In the genomic region with DNA sequence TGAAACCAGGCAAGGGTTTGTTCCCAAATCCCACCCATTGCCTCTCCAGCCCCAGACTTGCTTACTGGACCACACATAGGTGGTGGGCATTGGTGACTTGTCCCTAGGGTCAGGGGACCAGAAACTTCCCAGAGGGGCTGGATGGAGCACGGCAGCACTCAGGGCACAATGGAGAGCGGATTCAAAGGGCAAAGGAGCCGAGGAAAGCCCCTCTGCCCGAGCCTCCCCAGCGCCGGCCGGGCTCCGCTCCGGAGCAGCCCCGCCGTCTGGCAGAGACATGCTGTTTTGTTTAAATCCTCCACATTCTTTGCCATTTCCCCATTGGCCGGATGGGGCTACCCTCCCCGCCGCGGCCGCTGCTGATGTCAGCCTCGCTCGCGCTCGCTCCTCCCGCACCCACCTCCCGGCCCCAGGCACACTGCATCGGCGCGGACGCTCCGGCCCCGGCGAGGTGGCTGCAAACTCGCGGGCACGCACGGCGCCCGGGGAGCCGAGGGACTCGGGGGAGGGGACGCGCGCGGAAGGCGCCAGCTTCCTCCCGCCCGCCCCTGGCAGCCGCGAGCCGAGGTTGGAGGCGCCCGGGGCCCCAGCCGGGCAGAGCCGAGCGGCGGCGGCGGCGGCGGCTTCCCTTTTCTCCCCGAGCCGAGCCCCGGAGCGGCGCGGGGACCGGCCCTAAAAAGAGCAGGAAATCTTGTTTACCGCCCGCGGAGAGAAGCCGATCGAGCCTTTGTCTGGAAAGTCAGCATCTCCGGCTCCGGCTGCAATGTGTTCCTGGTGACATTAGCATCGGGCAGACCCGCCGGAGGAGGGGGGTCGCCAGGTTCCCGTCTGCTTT, we compare ENCODE assay signal across 8 cellular contexts. TPM values are rescaled to one million over a fixed set of nuclear protein-coding genes. Genes with fewer than 3 reads are reported as not detected.
DNase-seq lines count a peak whose midpoint lies in the region; ATAC-seq and TF ChIP-seq lines count a peak whose summit lies in the region.

A gene (plus strand): TSS at position 390 of the 835 bp plus-strand sequence.

- H3K36me3 Mint-ChIP-seq in activated T-helper 2 cell treated with anti-CD3 and anti-CD28 coated beads, Interferon-gamma antibody, Interleukin-2, Interleukin-4, amounts not matched to agents 10 μg/mL and 5 μg/mL and 100 μg/mL, durations not matched to agents 14 hours and 24 hours and 36 hours (ENCODE audit: low read depth) = peaks cover 15% of the 10 kb centered on the region
- H3K36me3 Mint-ChIP-seq in natural killer cell treated with Interleukin-12 subunit alpha and Interleukin-12 subunit beta and Interleukin-15 and Interleukin-18, amount 100 ng/mL, for 72 hours = peaks cover 7% of the 10 kb centered on the region

- H4K20me1 ChIP-seq in DOHH2 (ENCODE audit: control insufficient read depth, insufficient read depth, low read depth, low read length) = no peaks in the 10 kb centered on the region

- H3K9me3 ChIP-seq in DOHH2 (ENCODE audit: control insufficient read depth, insufficient read depth, low read length) = no peaks in the 10 kb centered on the region
- H3K9me3 ChIP-seq in KOPT-K1 (ENCODE audit: insufficient read depth, low read length, poor library complexity, severe bottlenecking) = no peaks in the 10 kb centered on the region

- H3K4me3 ChIP-seq in DOHH2 (ENCODE audit: low read length) = peak within 1 kb of the TSS; percentile 85

- H3K27ac Mint-ChIP-seq in activated T-helper 2 cell treated with anti-CD3 and anti-CD28 coated beads, Interferon-gamma antibody, Interleukin-2, Interleukin-4, amounts not matched to agents 10 μg/mL and 5 μg/mL and 100 μg/mL, durations not matched to agents 14 hours and 24 hours and 36 hours = peak within 1 kb of the TSS; percentile 63
- peak within 1 kb of the TSS; percentile 69 to 85 for H3K27ac Mint-ChIP-seq in natural killer cell treated with Interleukin-12 subunit alpha and Interleukin-12 subunit beta and Interleukin-15 and Interleukin-18, amount 100 ng/mL, for 72 hours

- no peaks in the 10 kb centered on the region for H3K9me2 ChIP-seq in DOHH2 (replicated peaks; ENCODE audit: control insufficient read depth, low read length)

- peaks cover 16% of the 10 kb centered on the region for H3K27me3 ChIP-seq in DOHH2 (ENCODE audit: control insufficient read depth, low read length)

- H3K4me2 ChIP-seq in DOHH2 (ENCODE audit: low read length) = peak within 1 kb of the TSS; percentile 91

- TF ChIP-seq POLR2A in Raji (IDR thresholded peaks at IDR 0.05; ENCODE audit: insufficient read depth, low read depth, low read length) = peak; percentile 72

- peak; percentile 10 for TF ChIP-seq CTCF in DOHH2 (IDR thresholded peaks at IDR 0.05; ENCODE audit: low read depth, low read length, poor library complexity, severe bottlenecking)

- no peaks in the 10 kb centered on the region for H3K9me3 Mint-ChIP-seq in activated T-helper 2 cell treated with anti-CD3 and anti-CD28 coated beads, Interferon-gamma antibody, Interleukin-2, Interleukin-4, amounts not matched to agents 10 μg/mL and 5 μg/mL and 100 μg/mL, durations not matched to agents 14 hours and 24 hours and 36 hours
- no peaks in the 10 kb centered on the region for H3K9me3 Mint-ChIP-seq in natural killer cell treated with Interleukin-12 subunit alpha and Interleukin-12 subunit beta and Interleukin-15 and Interleukin-18, amount 100 ng/mL, for 72 hours

- peaks cover 34% of the 10 kb centered on the region for H3K27me3 Mint-ChIP-seq in activated T-helper 2 cell treated with anti-CD3 and anti-CD28 coated beads, Interferon-gamma antibody, Interleukin-2, Interleukin-4, amounts not matched to agents 10 μg/mL and 5 μg/mL and 100 μg/mL, durations not matched to agents 14 hours and 24 hours and 36 hours (ENCODE audit: low read depth)
- H3K27me3 Mint-ChIP-seq in natural killer cell treated with Interleukin-12 subunit alpha and Interleukin-12 subunit beta and Interleukin-15 and Interleukin-18, amount 100 ng/mL, for 72 hours = no peaks in the 10 kb centered on the region

- DNase-seq in activated T-helper 2 cell treated with anti-CD3 and anti-CD28 coated beads, Interferon-gamma antibody, Interleukin-2, Interleukin-4, amounts not matched to agents 10 μg/mL and 5 μg/mL and 100 μg/mL, durations not matched to agents 14 hours and 24 hours and 36 hours (ENCODE audit: low spot score) = peak; percentile 82
- DNase-seq in fibroblast of peridontal ligament (ENCODE audit: extremely low read depth) = peak; percentile 87
- DNase-seq in natural killer cell treated with Interleukin-12 subunit alpha and Interleukin-12 subunit beta and Interleukin-15 and Interleukin-18, amount 100 ng/mL, for 72 hours (ENCODE audit: low spot score) = peak; percentile 93
- DNase-seq in stimulated activated naive CD8-positive, alpha-beta T cell treated with anti-CD3 and anti-CD28 coated beads, Interleukin-15, Interleukin-2, amounts not matched to agents 100 U/mL and 50 U/mL, for 24 hours = peak; percentile 91

- peak within 1 kb of the TSS; percentile 84 for H3K4me3 Mint-ChIP-seq in activated T-helper 2 cell treated with anti-CD3 and anti-CD28 coated beads, Interferon-gamma antibody, Interleukin-2, Interleukin-4, amounts not matched to agents 10 μg/mL and 5 μg/mL and 100 μg/mL, durations not matched to agents 14 hours and 24 hours and 36 hours (ENCODE audit: low read depth)
- peak within 1 kb of the TSS; percentile 92 for H3K4me3 Mint-ChIP-seq in natural killer cell treated with Interleukin-12 subunit alpha and Interleukin-12 subunit beta and Interleukin-15 and Interleukin-18, amount 100 ng/mL, for 72 hours

- peaks cover 23% of the 10 kb centered on the region for H3K4me1 Mint-ChIP-seq in activated T-helper 2 cell treated with anti-CD3 and anti-CD28 coated beads, Interferon-gamma antibody, Interleukin-2, Interleukin-4, amounts not matched to agents 10 μg/mL and 5 μg/mL and 100 μg/mL, durations not matched to agents 14 hours and 24 hours and 36 hours (ENCODE audit: low read depth)
- peaks cover 29 to 35% of the 10 kb centered on the region in 2 donors for H3K4me1 Mint-ChIP-seq in natural killer cell treated with Interleukin-12 subunit alpha and Interleukin-12 subunit beta and Interleukin-15 and Interleukin-18, amount 100 ng/mL, for 72 hours (ENCODE audit: low read depth in 2 of 2)

- ATAC-seq in GM21737 (IDR thresholded peaks at IDR 0.05; ENCODE audit: unreplicated experiment) = peak; percentile 72
- peak; percentile 90 to 94 for ATAC-seq in natural killer cell treated with Interleukin-12 subunit alpha and Interleukin-12 subunit beta and Interleukin-15 and Interleukin-18, amount 100 ng/mL, for 72 hours
- peak; percentile 79 for ATAC-seq in stimulated activated naive CD8-positive, alpha-beta T cell treated with anti-CD3 and anti-CD28 coated beads, Interleukin-15, Interleukin-2, amounts not matched to agents 100 U/mL and 50 U/mL, for 24 hours

- H3K79me2 ChIP-seq in DOHH2 (ENCODE audit: control insufficient read depth, low read length) = peaks cover 9% of the 10 kb centered on the region

- peaks cover 31% of the 10 kb centered on the region for H3K4me1 ChIP-seq in DOHH2 (ENCODE audit: control insufficient read depth, low read length)

- H3K27ac ChIP-seq in DOHH2 (ENCODE audit: low read depth, low read length) = peak within 1 kb of the TSS; percentile 60
- peak within 1 kb of the TSS; percentile 84 for H3K27ac ChIP-seq in KOPT-K1 (ENCODE audit: low read depth, low read length, poor library complexity, severe bottlenecking)

- H3F3A ChIP-seq in DOHH2 (ENCODE audit: control insufficient read depth, insufficient read depth) = peaks cover 14% of the 10 kb centered on the region

- intact Hi-C loops in activated T-helper 2 cell treated with anti-CD3 and anti-CD28 coated beads, Interferon-gamma antibody, Interleukin-2, Interleukin-4, amounts not matched to agents 10 μg/mL and 5 μg/mL and 100 μg/mL, durations not matched to agents 14 hours and 24 hours and 36 hours (cut with micrococcal nuclease) = loop anchor here (1.0 to 2.0 kb wide), 2 partner anchors 11 to 14 kb away; a partner anchor contains a TSS

- H3K36me3 ChIP-seq in DOHH2 (ENCODE audit: control insufficient read depth, low read length) = peaks cover 4% of the 10 kb centered on the region; the same call in 1 of the 2 replicates
- H3K36me3 ChIP-seq in KOPT-K1 (ENCODE audit: insufficient read depth, low read length) = no peaks in the 10 kb centered on the region

RNA-seq across cellular contexts. Expression of the gene that starts here (rescaled TPM):
- total RNA-seq in activated T-helper 2 cell treated with anti-CD3 and anti-CD28 coated beads, Interferon-gamma antibody, Interleukin-2, Interleukin-4, amounts not matched to agents 10 μg/mL and 5 μg/mL and 100 μg/mL, durations not matched to agents 14 hours and 24 hours and 36 hours = 10.9 and 11.2 TPM in 2 replicates
- total RNA-seq in natural killer cell treated with Interleukin-12 subunit alpha and Interleukin-12 subunit beta and Interleukin-15 and Interleukin-18, amount 100 ng/mL, for 72 hours = 10 to 100 TPM; 73.9 to 81.9 TPM

Comparison
In these comparisons a context has a peak if more than half of its experiments do, and no peak if none do; other contexts are left out.
1. Peak in every context shown above with its lines: DNase-seq, ATAC-seq, H3K4me3 ChIP-seq and H3K27ac ChIP-seq.